ENCODE assay signal across 13 cellular contexts in the genomic region with DNA sequence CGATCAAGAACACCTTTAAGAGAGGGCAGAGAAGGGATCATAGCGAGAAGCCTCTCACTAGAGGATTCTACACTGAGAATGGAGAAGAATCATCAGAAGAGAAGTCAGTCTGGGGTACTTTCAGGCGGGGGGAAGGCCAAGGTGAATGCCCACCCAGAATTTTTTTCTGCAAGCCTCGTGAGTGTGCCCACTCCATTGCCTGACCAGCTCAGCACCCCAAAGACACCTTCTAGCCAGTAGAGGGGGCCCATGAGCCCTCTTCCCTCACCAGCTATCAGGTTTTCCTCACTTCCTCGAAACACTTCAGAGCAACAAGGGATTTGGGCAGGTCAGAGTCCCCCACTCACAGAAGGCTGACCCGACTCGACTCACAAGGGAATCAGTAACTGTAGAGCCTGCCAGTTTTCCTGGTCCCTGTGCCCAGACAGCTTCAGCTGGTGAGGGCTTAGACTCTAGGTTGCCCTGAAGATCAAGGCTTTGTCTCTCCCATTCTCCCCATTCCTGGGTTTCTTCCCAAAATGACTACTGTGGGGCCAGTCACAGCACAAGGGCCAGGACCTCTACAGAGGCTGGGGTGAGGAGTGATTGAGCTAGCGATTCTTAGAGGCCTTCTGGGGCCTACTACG. TPM values are rescaled to one million over a fixed set of nuclear protein-coding genes. Genes with fewer than 3 reads are reported as not detected.
DNase-seq lines count a peak whose midpoint lies in the region; ATAC-seq and TF ChIP-seq lines count a peak whose summit lies in the region.
"Had no signal": no experiment of that assay in that cellular context is flagged by ENCODE, and none has a peak within 500 bp of the region (broad histone marks: within the 10 kb centered on the region; RNA-seq: fewer than 3 reads in every experiment).

No MANE protein-coding gene starts in this region.

- H3K27me3 Mint-ChIP-seq in T-helper 17 cell (no peaks in the 10 kb centered on the region), progenitor cell of endocrine pancreas (no peaks in the 10 kb centered on the region)

- peak; percentile 41 for TF ChIP-seq CTCF in Loucy (conservative IDR thresholded peaks at IDR 0.05; ENCODE audit: low read length)
- no peak for TF ChIP-seq CTCF in progenitor cell of endocrine pancreas (IDR thresholded peaks at IDR 0.05; ENCODE audit: unreplicated experiment)

- H3K4me3 Mint-ChIP-seq in T-helper 17 cell = no peak overlapping the region
- no peak overlapping the region for H3K4me3 Mint-ChIP-seq in progenitor cell of endocrine pancreas (ENCODE audit: low read depth)

- H3K79me2 ChIP-seq in Loucy (ENCODE audit: insufficient read depth, low read length) = no peaks in the 10 kb centered on the region

- H3K4me3 ChIP-seq in Loucy (ENCODE audit: low read length, poor library complexity, severe bottlenecking) = no peak overlapping the region
- H3K4me3 ChIP-seq: BLaER1 treated with 17β-estradiol and CSF1 and Interleukin-3, amounts not matched to agents 10 nM and 100 nM had no signal

- H3K27ac Mint-ChIP-seq in T-helper 17 cell (no peak overlapping the region), progenitor cell of endocrine pancreas (no peak overlapping the region)

- H3K9me3 Mint-ChIP-seq in progenitor cell of endocrine pancreas (ENCODE audit: low read depth) = peaks cover 74% of the 10 kb centered on the region

- H3K27me3 ChIP-seq in Loucy (ENCODE audit: insufficient read depth, low read length, poor library complexity, severe bottlenecking) = no peaks in the 10 kb centered on the region
- H3K27me3 ChIP-seq: BLaER1 treated with 17β-estradiol and CSF1 and Interleukin-3, amounts not matched to agents 10 nM and 100 nM had no signal

- no peaks in the 10 kb centered on the region for H3K4me1 Mint-ChIP-seq in T-helper 17 cell
- no peaks in the 10 kb centered on the region for H3K4me1 Mint-ChIP-seq in progenitor cell of endocrine pancreas (ENCODE audit: low read depth)

- DNase-seq in A172 (ENCODE audit: low spot score) (peak; percentile 16), ELR (ENCODE audit: low read depth) (peak; percentile 3), UCSD-AML1 (lab: John Stamatoyannopoulos, UW; ENCODE audit: unreplicated experiment) (peak; percentile 9), T-helper 17 cell (no peak), progenitor cell of endocrine pancreas (ENCODE audit: low spot score, unreplicated experiment) (no peak), globus pallidus (ENCODE audit: low spot score) (no peak), NCI-H1436 (lab: John Stamatoyannopoulos, UW) (no peak)
- DNase-seq: foreskin melanocyte; NK-92 treated with Interleukin-12 subunit alpha and Interleukin-12 subunit beta, amount 100 ng/mL, for 24 hours; stimulated activated CD4-positive, alpha-beta T cell treated with anti-CD3 and anti-CD28 coated beads, Interleukin-12 subunit alpha, Interleukin-12 subunit beta, amount 100 ng/mL, for 4 hours; stimulated activated CD8-positive, alpha-beta memory T cell treated with anti-CD3 and anti-CD28 coated beads, Interleukin-4, amount 100 ng/mL, for 48 hours had no signal

- no peak overlapping the region for H3K9ac ChIP-seq in Loucy (ENCODE audit: low read depth, low read length, poor library complexity, severe bottlenecking)
- H3K9ac ChIP-seq: BLaER1 treated with 17β-estradiol and CSF1 and Interleukin-3, amounts not matched to agents 10 nM and 100 nM had no signal

- no peaks in the 10 kb centered on the region for H4K20me1 ChIP-seq in Loucy (ENCODE audit: insufficient read depth, low read length, poor library complexity, severe bottlenecking)
- H4K20me1 ChIP-seq: BLaER1 treated with 17β-estradiol and CSF1 and Interleukin-3, amounts not matched to agents 10 nM and 100 nM had no signal

- no peaks in the 10 kb centered on the region for H3K4me1 ChIP-seq in Loucy (ENCODE audit: insufficient read depth, low read length, poor library complexity, severe bottlenecking)
- H3K4me1 ChIP-seq: BLaER1 treated with 17β-estradiol and CSF1 and Interleukin-3, amounts not matched to agents 10 nM and 100 nM had no signal

- H3K4me2 ChIP-seq in Loucy (ENCODE audit: low read depth, low read length, poor library complexity, severe bottlenecking) = no peak overlapping the region
- H3K4me2 ChIP-seq: BLaER1 treated with 17β-estradiol and CSF1 and Interleukin-3, amounts not matched to agents 10 nM and 100 nM had no signal

- H3F3A ChIP-seq in Loucy (ENCODE audit: low read depth) = no peaks in the 10 kb centered on the region

- H3K36me3 ChIP-seq in Loucy (ENCODE audit: insufficient read depth, low read length) = no peaks in the 10 kb centered on the region
- H3K36me3 ChIP-seq: BLaER1 treated with 17β-estradiol and CSF1 and Interleukin-3, amounts not matched to agents 10 nM and 100 nM had no signal

- no peak for ATAC-seq in T-helper 17 cell

- no peak overlapping the region for H2AFZ ChIP-seq in Loucy (ENCODE audit: low read length)

- H3K9me3 ChIP-seq in Loucy (ENCODE audit: insufficient read depth, low read depth, low read length) (peaks cover 5% of the 10 kb centered on the region; the same call in 1 of the 2 replicates), T-helper 17 cell (ENCODE audit: control insufficient read depth, low read length, poor library complexity, severe bottlenecking) (no peaks in the 10 kb centered on the region)

- no peaks in the 10 kb centered on the region; the same call in 1 of the 2 replicates for H3K9me2 ChIP-seq in Loucy (replicated peaks; ENCODE audit: low read depth, low read length)

- H3K36me3 Mint-ChIP-seq in T-helper 17 cell (ENCODE audit: low read depth) (no peaks in the 10 kb centered on the region), progenitor cell of endocrine pancreas (ENCODE audit: insufficient read depth) (peaks cover 3% of the 10 kb centered on the region)

RNA-seq across cellular contexts. Expression of gene NLRP13, which starts 18.4 kb away (rescaled TPM):
- total RNA-seq in A172 (2014; rRNA removed; shearing (Covaris generic)) = not detected in 2 replicates
- not detected for total RNA-seq in T-helper 17 cell
- total RNA-seq in progenitor cell of endocrine pancreas = not detected in 2 replicates

RNA-seq across cellular contexts. Expression of gene NLRP8, which starts 33.9 kb away (rescaled TPM):
- not detected in 2 replicates for total RNA-seq in A172 (2014; rRNA removed; shearing (Covaris generic))
- total RNA-seq in T-helper 17 cell (not detected), progenitor cell of endocrine pancreas (not detected in 2 replicates)

Comparison
In these comparisons a context has a peak if more than half of its experiments do, and no peak if none do; other contexts are left out.
1. DNase-seq: peak in A172 (single experiment), ELR (single experiment) and UCSD-AML1 (single experiment); none in T-helper 17 cell (0 of 3), progenitor cell of endocrine pancreas (single experiment), globus pallidus (single experiment) and NCI-H1436 (single experiment).